1 cellular context compared by ENCODE assay signal in the genomic region with DNA sequence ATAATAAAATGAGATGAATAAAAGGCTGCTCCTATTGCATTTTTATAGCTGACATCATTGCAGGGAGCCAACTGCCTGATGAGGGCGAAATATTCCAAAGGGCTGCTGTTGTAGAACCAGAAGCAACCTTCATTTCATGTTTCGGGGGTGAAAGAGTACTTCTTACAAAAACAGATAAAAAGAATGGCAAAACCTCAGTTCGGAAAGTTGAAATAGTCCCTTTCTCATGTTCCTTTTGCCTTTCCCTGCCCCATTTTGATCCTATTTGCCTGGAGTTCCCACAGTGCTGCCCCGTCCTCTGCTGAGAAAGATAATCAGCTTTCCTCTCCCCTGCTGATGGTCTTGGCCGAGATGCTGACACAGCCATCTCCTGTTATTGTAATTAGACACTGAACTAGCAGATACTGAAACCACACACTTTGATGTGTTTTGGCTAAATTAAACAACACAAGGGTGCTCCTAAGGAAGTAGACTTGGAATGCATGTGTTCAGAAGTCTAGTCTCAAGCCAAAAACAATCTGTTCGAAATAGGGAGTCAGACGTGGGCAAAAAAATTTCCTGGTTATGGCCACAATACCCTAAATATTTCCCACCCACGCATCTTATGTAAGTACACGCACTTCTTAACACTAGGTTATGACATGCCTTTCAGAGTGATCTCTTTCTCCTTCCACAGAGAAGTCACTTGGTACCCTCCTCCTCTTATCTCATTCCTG.
TF ChIP-seq lines count a peak whose summit lies in the region.

No MANE protein-coding gene starts in this region.

TF ChIP-seq in HepG2, 621 proteins besides CTCF, POLR2A, EP300 and RAD21 (continued from another document):
- TF ChIP-seq KDM3A (CRISPR knock-in tag; IDR thresholded peaks at IDR 0.05; ENCODE audit: low read depth) = no peak
- TF ChIP-seq STAT5B (CRISPR knock-in tag; IDR thresholded peaks at IDR 0.05) = no peak
- no peak for TF ChIP-seq TBX3 (IDR thresholded peaks at IDR 0.05; ENCODE audit: borderline replicate concordance)
- TF ChIP-seq SAP130 (CRISPR knock-in tag; IDR thresholded peaks at IDR 0.05; ENCODE audit: low read depth) = no peak
- TF ChIP-seq CBX1 (IDR thresholded peaks at IDR 0.05; ENCODE audit: low read depth) = no peak
- no peak for TF ChIP-seq FOXP1 (IDR thresholded peaks at IDR 0.05)
- no peak for TF ChIP-seq FOXP1 (CRISPR knock-in tag; IDR thresholded peaks at IDR 0.05)
- no peak for TF ChIP-seq FOXA1 (IDR thresholded peaks at IDR 0.05)
- TF ChIP-seq FOXA1 (CRISPR knock-in tag; IDR thresholded peaks at IDR 0.05) = no peak
- no peak for TF ChIP-seq ATM (IDR thresholded peaks at IDR 0.05; ENCODE audit: borderline replicate concordance)
